ENCODE assay signal across 8 cellular contexts in genomic region chr15:41416742-41417417, GRCh38. TPM values are rescaled to one million over a fixed set of nuclear protein-coding genes. Genes with fewer than 3 reads are reported as not detected.
A peak's percentile ranks its signal among the peaks of the same experiment; 100 is the strongest.
DNase-seq lines count a peak whose midpoint lies in the region; ATAC-seq and TF ChIP-seq lines count a peak whose summit lies in the region.

Gene RTF1 (plus strand): TSS chr15:41417095. CDS start chr15:41417116, 21 bp downstream.

- DNase-seq in AG09309 (ENCODE audit: low read depth), result peak; percentile 40
- DNase-seq in NCI-H510A treated with DMSO at 0.1 percent for 48 hours (lab: John Stamatoyannopoulos, UW), result peak; percentile 78
- peak; percentile 97 to 98 for DNase-seq in activated CD4-positive, alpha-beta T cell treated with anti-CD3 and anti-CD28 coated beads for 24 hours (ENCODE audit: low read depth in 2 of 2)
- DNase-seq in cerebellum (ENCODE audit: low spot score), result peak; percentile 98
- peak; percentile 32 for DNase-seq in kidney epithelial cell (ENCODE audit: low read depth)
- DNase-seq in stimulated activated CD4-positive, alpha-beta T cell treated with anti-CD3 and anti-CD28 coated beads, Interleukin-15, amount 100 ng/mL, for 24 hours, result peak; percentile 97

- no peaks in the 10 kb centered on the region for H3K27me3 ChIP-seq in kidney epithelial cell (ENCODE audit: control insufficient read depth, insufficient read depth, low read length)

- H3K36me3 ChIP-seq in kidney epithelial cell (ENCODE audit: control insufficient read depth, insufficient read depth, low read length), result no peaks in the 10 kb centered on the region

- ATAC-seq in GM19025 (IDR thresholded peaks at IDR 0.05; ENCODE audit: low read depth, unreplicated experiment) (peak; percentile 88), HG03280 (IDR thresholded peaks at IDR 0.05; ENCODE audit: unreplicated experiment) (peak; percentile 80)

- TF ChIP-seq CTCF in AG09309 (IDR thresholded peaks at IDR 0.05; ENCODE audit: control insufficient read depth, insufficient read depth, low read depth, low read length, missing control alignments) (no peak), kidney epithelial cell (IDR thresholded peaks at IDR 0.05; ENCODE audit: insufficient read depth, low read length, poor library complexity, severe bottlenecking) (no peak)

- H3K4me3 ChIP-seq in AG09309 (ENCODE audit: control insufficient read depth, low read depth, low read length) (peak within 1 kb of the TSS; percentile 78), kidney epithelial cell (ENCODE audit: low read depth, low read length) (peak within 1 kb of the TSS; percentile 97)

RNA-seq across cellular contexts. Expression of gene RTF1, which starts in this region (rescaled TPM):
- 37.2 TPM for total RNA-seq in cerebellum
- total RNA-seq in kidney epithelial cell, result 21.3 and 27.9 TPM in 2 replicates

Comparison
In these comparisons a context has a peak if more than half of its experiments do, and no peak if none do; other contexts are left out.
1. Peak in every context shown above with its lines: DNase-seq, ATAC-seq and H3K4me3 ChIP-seq.
2. DNase-seq: peak in every context shown above with its lines; median percentile 98 in cerebellum; 98 in activated CD4-positive, alpha-beta T cell treated with anti-CD3 and anti-CD28 coated beads for 24 hours; 97 in stimulated activated CD4-positive, alpha-beta T cell treated with anti-CD3 and anti-CD28 coated beads, Interleukin-15, amount 100 ng/mL, for 24 hours; 78 in NCI-H510A treated with DMSO at 0.1 percent for 48 hours; 40 in AG09309; 32 in kidney epithelial cell.